ENCODE assay signal across 16 cellular contexts in genomic region chrX:78064152-78064551, GRCh38.
"Had no signal": no experiment of that assay in that cellular context is flagged by ENCODE, and none has a peak within 500 bp of the region (broad histone marks: within the 10 kb centered on the region; RNA-seq: fewer than 3 reads in every experiment).

No MANE protein-coding gene starts in this region.

- ATAC-seq: left ventricle myocardium superior; mucosa of descending colon; naive thymus-derived CD4-positive, alpha-beta T cell had no signal

- H3K36me3 ChIP-seq: neural progenitor cell, prostate gland, suprapubic skin, upper lobe of left lung had no signal

- H3K4me3 ChIP-seq: mucosa of descending colon, neural progenitor cell, prostate gland, suprapubic skin, upper lobe of left lung had no signal

- H3K4me1 ChIP-seq: neural progenitor cell, prostate gland, suprapubic skin, upper lobe of left lung had no signal

- H3K27ac Mint-ChIP-seq: naive thymus-derived CD4-positive, alpha-beta T cell; neural progenitor cell had no signal

- H3K27me3 Mint-ChIP-seq: activated naive CD8-positive, alpha-beta T cell; naive thymus-derived CD4-positive, alpha-beta T cell; stimulated activated naive CD8-positive, alpha-beta T cell treated with anti-CD3 and anti-CD28 coated beads, Interleukin-15, amount 100 ng/mL, for 72 hours had no signal

- H3K4me2 ChIP-seq: neural progenitor cell had no signal

- H3K4me3 Mint-ChIP-seq: activated naive CD8-positive, alpha-beta T cell; neural progenitor cell had no signal

- DNase-seq: activated CD4-positive, alpha-beta T cell treated with anti-CD3 and anti-CD28 coated beads, Interleukin-2, amount 50 U/mL, for 1 hour; activated CD4-positive, CD25-positive, alpha-beta regulatory T cell treated with anti-CD3 and anti-CD28 coated beads, Interleukin-2, amount 50 U/mL, for 72 hours; activated CD8-positive, alpha-beta memory T cell treated with anti-CD3 and anti-CD28 coated beads, Interleukin-2, amount 50 U/mL, for 48 hours; activated gamma-delta T cell; effector memory CD4-positive, alpha-beta T cell; left ventricle myocardium superior; mucosa of descending colon; naive thymus-derived CD4-positive, alpha-beta T cell; right cardiac atrium; upper lobe of left lung had no signal

- H3K9ac ChIP-seq: neural progenitor cell had no signal

- H3K9me3 ChIP-seq: mucosa of descending colon, prostate gland, suprapubic skin had no signal

- H2AFZ ChIP-seq: neural progenitor cell had no signal

- H3K27me3 ChIP-seq: neural progenitor cell, suprapubic skin, upper lobe of left lung had no signal

- H3K36me3 Mint-ChIP-seq: activated naive CD8-positive, alpha-beta T cell; neural progenitor cell had no signal

- H3K27ac ChIP-seq: neural progenitor cell, prostate gland, upper lobe of left lung, VCaP had no signal
